8 cellular contexts compared by ENCODE assay signal in genomic region chr15:41331833-41332787, GRCh38.
DNase-seq lines count a peak whose midpoint lies in the region; TF ChIP-seq lines count a peak whose summit lies in the region.

Gene OIP5, minus strand, starts transcription at chr15:41332591. Its CDS starts 30 bp downstream, at chr15:41332561.

- DNase-seq in GF-D8 (lab: John Stamatoyannopoulos, UW): peak; percentile 93
- DNase-seq in HCEC 1CT: peak; percentile 100
- peak; percentile 100 for DNase-seq in MM.1S
- DNase-seq in SIG-M5 treated with dmso at 0.1 percent for 504 hours (lab: John Stamatoyannopoulos, UW; ENCODE audit: unreplicated experiment): peak; percentile 99
- peak; percentile 98 for DNase-seq in activated gamma-delta T cell treated with Interleukin-2 at 50 U/mL for 16 hours
- peak; percentile 99 for DNase-seq in foreskin melanocyte
- DNase-seq in superior temporal gyrus (ENCODE audit: extremely low spot score): peak; percentile 98

- peak within 1 kb of the TSS; percentile 83 for H2AFZ ChIP-seq in MM.1S (ENCODE audit: low read length)

- peaks cover 8% of the 10 kb centered on the region for H3K4me1 ChIP-seq in MM.1S (ENCODE audit: low read length)
- peaks cover 27 to 30% of the 10 kb centered on the region in 2 experiments for H3K4me1 ChIP-seq in neutrophil (ENCODE audit: control insufficient read depth in 1 of 2, insufficient read depth in 1 of 2, low read depth in 1 of 2, low read length in 1 of 2)

- H3K79me2 ChIP-seq in MM.1S (ENCODE audit: low read length): peaks cover 54% of the 10 kb centered on the region

- H3K9me2 ChIP-seq in MM.1S (replicated peaks; ENCODE audit: insufficient read depth, low read length): no peaks in the 10 kb centered on the region

- peak within 1 kb of the TSS; percentile 92 for H3K4me3 ChIP-seq in MM.1S (ENCODE audit: low read length)
- peak within 1 kb of the TSS; percentile 95 to 100 for H3K4me3 ChIP-seq in neutrophil (ENCODE audit: low read depth in 1 of 2, low read length in 1 of 2)

- peaks cover 18% of the 10 kb centered on the region for H3F3A ChIP-seq in MM.1S (ENCODE audit: insufficient read depth, low read length)

- no peaks in the 10 kb centered on the region for H3K27me3 ChIP-seq in MM.1S (replicated peaks; ENCODE audit: insufficient read depth, low read length)
- H3K27me3 ChIP-seq in neutrophil: no peaks in the 10 kb centered on the region

- H3K27ac ChIP-seq in MM.1S (ENCODE audit: low read length): peak within 1 kb of the TSS; percentile 81
- peak within 1 kb of the TSS; percentile 76 for H3K27ac ChIP-seq in neutrophil

- no peaks in the 10 kb centered on the region for H3K9me3 ChIP-seq in MM.1S (replicated peaks; ENCODE audit: insufficient read depth, low read length)
- H3K9me3 ChIP-seq in neutrophil: no peaks in the 10 kb centered on the region

- peak; percentile 56 for TF ChIP-seq CTCF in MM.1S (IDR thresholded peaks at IDR 0.05; ENCODE audit: low read length)
- TF ChIP-seq CTCF in neutrophil (IDR thresholded peaks at IDR 0.05): peak; percentile 70

- no peaks in the 10 kb centered on the region for H3K36me3 ChIP-seq in MM.1S (replicated peaks; ENCODE audit: insufficient read depth, low read length)
- no peaks in the 10 kb centered on the region for H3K36me3 ChIP-seq in neutrophil

- peak within 1 kb of the TSS; percentile 81 for H3K9ac ChIP-seq in MM.1S (ENCODE audit: low read length)

- peak within 1 kb of the TSS; percentile 88 for H3K4me2 ChIP-seq in MM.1S (ENCODE audit: low read depth, low read length)

- no peaks in the 10 kb centered on the region for H4K20me1 ChIP-seq in MM.1S (ENCODE audit: insufficient read depth, low read length)

Comparison
In these comparisons a context has a peak if more than half of its experiments do, and no peak if none do; other contexts are left out.
1. Peak in every context shown above with its lines: DNase-seq, H3K4me3 ChIP-seq and H3K27ac ChIP-seq.